Comparison of ENCODE assay signal across 19 cellular contexts in genomic region chr1:53043271-53043670, GRCh38. TPM values are rescaled to one million over a fixed set of nuclear protein-coding genes. Genes with fewer than 3 reads are reported as not detected.
A peak's percentile ranks its signal among the peaks of the same experiment; 100 is the strongest.
DNase-seq lines count a peak whose midpoint lies in the region; ATAC-seq and TF ChIP-seq lines count a peak whose summit lies in the region.
"Had no signal": no experiment of that assay in that cellular context is flagged by ENCODE, and none has a peak within 500 bp of the region (broad histone marks: within the 10 kb centered on the region; RNA-seq: fewer than 3 reads in every experiment).

No MANE protein-coding gene starts in this region.

- TF ChIP-seq POLR2A in adrenal gland (IDR thresholded peaks at IDR 0.05) = no peak

- no peak overlapping the region for H3K27ac ChIP-seq in adrenal gland
- H3K27ac ChIP-seq: HL-60, suprapubic skin had no signal

- H3K27me3 ChIP-seq in adrenal gland = no peaks in the 10 kb centered on the region
- H3K27me3 ChIP-seq: suprapubic skin had no signal

- DNase-seq in AG09319 (ENCODE audit: extremely low read depth, low read depth) = peak; percentile 75
- DNase-seq in HFF-Myc (ENCODE audit: extremely low read depth, low read depth) = peak; percentile 92
- peak; percentile 28 for DNase-seq in choroid plexus epithelial cell (ENCODE audit: low read depth)
- DNase-seq in left kidney (ENCODE audit: low read depth, low spot score) = peak; percentile 29
- DNase-seq in activated CD4-positive, alpha-beta T cell treated with anti-CD3 and anti-CD28 coated beads, Interleukin-2, amount 50 U/mL, for 1 hour = no peak
- DNase-seq in adrenal gland = no peak
- no peak for DNase-seq in C1 segment of cervical spinal cord (lab: John Stamatoyannopoulos, UW)
- DNase-seq: activated CD4-positive, CD25-positive, alpha-beta regulatory T cell; activated T-cell treated with anti-CD3 and anti-CD28 coated beads, Interleukin-2, amount 50 U/mL, for 4 hours; AML-193; COR-L47; NCI-H1694; NCI-H774 had no signal

- H3K36me3 ChIP-seq in adrenal gland (replicated peaks in 1 of 2) = peaks cover 0 to 22% of the 10 kb centered on the region in 2 donors

- no peaks in the 10 kb centered on the region for H3K9me3 ChIP-seq in adrenal gland (replicated peaks in 1 of 3)
- H3K9me3 ChIP-seq: suprapubic skin had no signal

- no peak for ATAC-seq in GM19463 (IDR thresholded peaks at IDR 0.05; ENCODE audit: unreplicated experiment)
- ATAC-seq: activated naive CD4-positive, alpha-beta T cell treated with anti-CD3 and anti-CD28 coated beads, Interleukin-2, amount 50 U/mL, for 72 hours; activated T-cell treated with anti-CD3 and anti-CD28 coated beads, Interleukin-2, amount 50 U/mL, for 4 hours; left lobe of liver had no signal

- peaks cover 0 to 7% of the 10 kb centered on the region in 2 donors for H3K4me1 ChIP-seq in adrenal gland (replicated peaks in 1 of 2)

- TF ChIP-seq CTCF in AG09319 (IDR thresholded peaks at IDR 0.05; ENCODE audit: low read depth, low read length) = no peak
- TF ChIP-seq CTCF in HFF-Myc (IDR thresholded peaks at IDR 0.05; ENCODE audit: low read depth, low read length, missing control alignments) = no peak
- no peak for TF ChIP-seq CTCF in choroid plexus epithelial cell (conservative IDR thresholded peaks at IDR 0.05; ENCODE audit: low read depth, low read length)
- no peak for TF ChIP-seq CTCF in adrenal gland (IDR thresholded peaks at IDR 0.05)

- intact Hi-C loops in adrenal gland (cut with DNase I) = no loop called here

- H3K4me3 ChIP-seq in HFF-Myc (replicated peaks; ENCODE audit: low read depth, low read length) (no peak overlapping the region), choroid plexus epithelial cell (ENCODE audit: low read depth, low read length) (no peak overlapping the region), adrenal gland (no peak overlapping the region)
- H3K4me3 ChIP-seq: suprapubic skin had no signal

RNA-seq across cellular contexts. Expression of gene PODN, which starts 18.7 kb away (rescaled TPM):
- 10 to 100 TPM in 6 of 8 donors, 1 to 10 TPM in 2; 2.5 to 22.7 (median 16.0) TPM for total RNA-seq in adrenal gland
- polyA plus RNA-seq in adrenal gland = 10 to 100 TPM in 2 of 3 donors, 1 to 10 TPM in 1; 6.4 to 45.4 (median 22.0) TPM
- total RNA-seq: activated naive CD4-positive, alpha-beta T cell treated with anti-CD3 and anti-CD28 coated beads, Interleukin-2, amount 50 U/mL, for 72 hours; T-helper 2 cell treated with Interferon-gamma antibody and Interleukin-4, amounts not matched to agents 100 ng/mL and 5 ng/mL, for 36 hours had no signal

Comparison
In these comparisons a context has a peak if more than half of its experiments do, and no peak if none do; other contexts are left out.
1. DNase-seq: peak in AG09319 (single experiment), HFF-Myc (single experiment), choroid plexus epithelial cell (single experiment) and left kidney (single experiment); none in activated CD4-positive, alpha-beta T cell treated with anti-CD3 and anti-CD28 coated beads, Interleukin-2, amount 50 U/mL, for 1 hour (single experiment), adrenal gland (0 of 7) and C1 segment of cervical spinal cord (0 of 14).